ENCODE assay signal across 10 cellular contexts in the genomic region with DNA sequence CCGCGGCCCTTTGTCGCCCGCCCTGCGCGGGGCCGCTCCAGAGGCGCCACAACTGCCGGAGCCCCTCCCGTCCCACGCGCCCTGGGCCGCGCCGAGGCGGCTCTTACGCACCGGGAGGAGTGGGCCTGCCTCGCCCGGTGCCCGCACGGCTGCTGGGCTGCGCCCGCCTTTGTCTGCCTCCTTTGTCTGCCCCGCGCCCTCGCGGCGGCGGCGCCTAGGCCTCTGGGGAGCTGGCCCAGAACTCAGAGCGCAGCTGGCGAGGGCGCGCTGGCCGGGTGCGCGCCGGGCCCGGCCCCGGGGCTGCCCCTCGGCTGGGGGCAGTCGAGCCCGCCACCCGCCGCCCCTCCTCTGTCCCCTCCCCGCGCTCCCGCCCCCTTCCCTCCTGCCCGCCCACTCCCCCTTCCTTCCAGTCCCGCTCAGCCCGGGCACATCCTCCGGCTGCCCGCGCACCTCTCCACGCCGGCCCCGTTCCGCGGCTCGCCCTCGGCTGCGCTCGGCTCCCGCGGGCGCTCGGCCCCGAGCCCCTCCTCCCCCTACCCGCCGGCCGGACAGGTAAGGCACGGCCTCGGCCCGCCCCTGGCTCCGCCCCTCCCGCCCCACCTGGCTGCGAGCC. TPM values are rescaled to one million over a fixed set of nuclear protein-coding genes. Genes with fewer than 3 reads are reported as not detected.
DNase-seq lines count a peak whose midpoint lies in the region; ATAC-seq and TF ChIP-seq lines count a peak whose summit lies in the region.
"Had no signal": no experiment of that assay in that cellular context is flagged by ENCODE, and none has a peak within 500 bp of the region (broad histone marks: within the 10 kb centered on the region; RNA-seq: fewer than 3 reads in every experiment).

Gene DRAXIN, plus strand, starts transcription at position 409 of the 613 bp plus-strand sequence. CDS start 14,549 bp downstream, outside the sequence.

- H3K9me3 ChIP-seq in iPS-15b (ENCODE audit: control insufficient read depth, insufficient read depth, low read length) (no peaks in the 10 kb centered on the region), thoracic aorta (no peaks in the 10 kb centered on the region)

- H3K27me3 ChIP-seq in iPS-15b (ENCODE audit: control insufficient read depth, insufficient read depth, low read length), result no peaks in the 10 kb centered on the region
- H3K27me3 ChIP-seq in thoracic aorta (replicated peaks; ENCODE audit: insufficient read depth), result peaks cover 8% of the 10 kb centered on the region

- DNase-seq in activated gamma-delta T cell (lab: John Stamatoyannopoulos, UW) (peak; percentile 21), activated gamma-delta T cell treated with Interleukin-2 at 50 U/mL for 16 hours (no peak), thoracic aorta (ENCODE audit: low spot score) (no peak), DMS114 treated with DMSO at 0.1 percent for 48 hours (lab: John Stamatoyannopoulos, UW; ENCODE audit: unreplicated experiment) (no peak)
- no peak for DNase-seq in activated CD4-positive, CD25-positive, alpha-beta regulatory T cell (lab: John Stamatoyannopoulos, UW)
- DNase-seq: NK-92 treated with Interleukin-12 subunit alpha and Interleukin-12 subunit beta, amount 100 ng/mL, for 24 hours had no signal

- ATAC-seq in thoracic aorta (ENCODE audit: insufficient number of reproducible peaks, low FRiP score, low read depth), result no peak
- ATAC-seq in HG03432 (IDR thresholded peaks at IDR 0.05; ENCODE audit: unreplicated experiment), result no peak

- H3K27ac ChIP-seq in VCaP (peak within 1 kb of the TSS; percentile 67), thoracic aorta (no peak within 1 kb of the TSS)
- H3K27ac ChIP-seq: epithelial cell of prostate had no signal

- H3K4me1 ChIP-seq in iPS-15b (ENCODE audit: control insufficient read depth, insufficient read depth, low read length) (peaks cover 23% of the 10 kb centered on the region), thoracic aorta (ENCODE audit: control insufficient read depth in 1 of 2, low read depth in 2 of 2) (peaks cover 10 to 28% of the 10 kb centered on the region in 2 donors)

- TF ChIP-seq CTCF in VCaP (conservative IDR thresholded peaks at IDR 0.05) (no peak), thoracic aorta (IDR thresholded peaks at IDR 0.05) (no peak)

- H3K9ac ChIP-seq in iPS-15b (ENCODE audit: low read depth, low read length), result peak within 1 kb of the TSS; percentile 94

- H3K4me3 ChIP-seq in iPS-15b (ENCODE audit: low read depth, low read length) (peak within 1 kb of the TSS; percentile 83), thoracic aorta (peak within 1 kb of the TSS; percentile 52)

- no peaks in the 10 kb centered on the region for H3K36me3 ChIP-seq in iPS-15b (ENCODE audit: control insufficient read depth, insufficient read depth, low read length)
- no peaks in the 10 kb centered on the region for H3K36me3 ChIP-seq in thoracic aorta

RNA-seq across cellular contexts. Expression of gene DRAXIN, which starts in this region (rescaled TPM):
- total RNA-seq in thoracic aorta, result under 1 TPM in 1 of 2 donors, not detected in 1; 0.35 TPM
